In genomic region chr12:100703868-100704267, GRCh38 we compare ENCODE assay signal across 3 cellular contexts.
TF ChIP-seq lines count a peak whose summit lies in the region.

No MANE protein-coding gene starts in this region.

TF ChIP-seq in HEK293, 187 proteins besides CTCF, POLR2A, EP300 and RAD21 (continued from another document):
- TF ChIP-seq ZNF48 (tag by site-specific recombination; IDR thresholded peaks at IDR 0.05) (no peak), ZBTB17 (tag by site-specific recombination; IDR thresholded peaks at IDR 0.05) (peak; percentile 77), SCRT1 (tag by site-specific recombination; IDR thresholded peaks at IDR 0.05; ENCODE audit: borderline replicate concordance) (no peak)

TF ChIP-seq in K562, 482 proteins besides CTCF, POLR2A, EP300 and RAD21:
- TF ChIP-seq MLLT1 (IDR thresholded peaks at IDR 0.05) (peak in 1 of 2 experiments; percentile 50; a peak in 1 of 4 replicates), POLR2B (IDR thresholded peaks at IDR 0.05; ENCODE audit: low read depth, partially characterized antibody) (no peak), ZBTB17 (CRISPR knock-in tag; IDR thresholded peaks at IDR 0.05) (peak; percentile 66; the same call in 1 of the 2 replicates)

TF ChIP-seq in H1, 55 proteins besides CTCF, POLR2A, EP300 and RAD21:
- TF ChIP-seq, protein P1, sequence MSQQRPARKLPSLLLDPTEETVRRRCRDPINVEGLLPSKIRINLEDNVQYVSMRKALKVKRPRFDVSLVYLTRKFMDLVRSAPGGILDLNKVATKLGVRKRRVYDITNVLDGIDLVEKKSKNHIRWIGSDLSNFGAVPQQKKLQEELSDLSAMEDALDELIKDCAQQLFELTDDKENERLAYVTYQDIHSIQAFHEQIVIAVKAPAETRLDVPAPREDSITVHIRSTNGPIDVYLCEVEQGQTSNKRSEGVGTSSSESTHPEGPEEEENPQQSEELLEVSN (IDR thresholded peaks at IDR 0.05): no peak
- no peak for TF ChIP-seq KDM5A (IDR thresholded peaks at IDR 0.05; ENCODE audit: low read length)
- TF ChIP-seq CREB1 (IDR thresholded peaks at IDR 0.05): no peak
- no peak for TF ChIP-seq TCF12 (IDR thresholded peaks at IDR 0.05; ENCODE audit: low read depth, low read length)
- TF ChIP-seq NRF1 (IDR thresholded peaks at IDR 0.05; ENCODE audit: low read depth, low read length): no peak
- no peak for TF ChIP-seq HDAC2 (IDR thresholded peaks at IDR 0.05; ENCODE audit: borderline replicate concordance in 1 of 2, low read depth in 2 of 2, low read length in 2 of 2)
- TF ChIP-seq SIX5 (IDR thresholded peaks at IDR 0.05; ENCODE audit: low read depth, low read length): no peak
- TF ChIP-seq SP2 (IDR thresholded peaks at IDR 0.05; ENCODE audit: low read length): no peak
- TF ChIP-seq ZNF274 (IDR thresholded peaks at IDR 0.05; ENCODE audit: borderline replicate concordance, extremely low read depth, low read length): no peak
- no peak for TF ChIP-seq SRF (IDR thresholded peaks at IDR 0.05; ENCODE audit: low read depth, low read length)
- no peak for TF ChIP-seq NANOG (IDR thresholded peaks at IDR 0.05; ENCODE audit: insufficient read depth, low read depth, low read length, poor library complexity, severe bottlenecking)
- TF ChIP-seq BACH1 (IDR thresholded peaks at IDR 0.05; ENCODE audit: low read length): no peak
- no peak for TF ChIP-seq JUND (IDR thresholded peaks at IDR 0.05; ENCODE audit: low read length)
- TF ChIP-seq, protein P2, sequence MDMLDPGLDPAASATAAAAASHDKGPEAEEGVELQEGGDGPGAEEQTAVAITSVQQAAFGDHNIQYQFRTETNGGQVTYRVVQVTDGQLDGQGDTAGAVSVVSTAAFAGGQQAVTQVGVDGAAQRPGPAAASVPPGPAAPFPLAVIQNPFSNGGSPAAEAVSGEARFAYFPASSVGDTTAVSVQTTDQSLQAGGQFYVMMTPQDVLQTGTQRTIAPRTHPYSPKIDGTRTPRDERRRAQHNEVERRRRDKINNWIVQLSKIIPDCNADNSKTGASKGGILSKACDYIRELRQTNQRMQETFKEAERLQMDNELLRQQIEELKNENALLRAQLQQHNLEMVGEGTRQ (IDR thresholded peaks at IDR 0.05; ENCODE audit: low read length): no peak
- TF ChIP-seq GABPA (IDR thresholded peaks at IDR 0.05; ENCODE audit: borderline replicate concordance, insufficient read depth, low read length): no peak
- TF ChIP-seq BCL11A (IDR thresholded peaks at IDR 0.05; ENCODE audit: low read depth in 2 of 2, low read length in 2 of 2): no peak
- no peak for TF ChIP-seq RFX5 (IDR thresholded peaks at IDR 0.05; ENCODE audit: borderline replicate concordance, low read depth, low read length)
- TF ChIP-seq RNF2 (IDR thresholded peaks at IDR 0.05; ENCODE audit: borderline replicate concordance, low read depth, low read length, missing control alignments, poor library complexity, severe bottlenecking): no peak
TF ChIP-seq in H1: peak in this region for 0.
